ENCODE assay signal across 1 cellular context in genomic region chr9:120697448-120697847, GRCh38.
TF ChIP-seq lines count a peak whose summit lies in the region.

No MANE protein-coding gene starts in this region.

TF ChIP-seq in IMR-90, 13 proteins besides CTCF, POLR2A, EP300 and RAD21 (continued from another document):
- TF ChIP-seq, protein P1, sequence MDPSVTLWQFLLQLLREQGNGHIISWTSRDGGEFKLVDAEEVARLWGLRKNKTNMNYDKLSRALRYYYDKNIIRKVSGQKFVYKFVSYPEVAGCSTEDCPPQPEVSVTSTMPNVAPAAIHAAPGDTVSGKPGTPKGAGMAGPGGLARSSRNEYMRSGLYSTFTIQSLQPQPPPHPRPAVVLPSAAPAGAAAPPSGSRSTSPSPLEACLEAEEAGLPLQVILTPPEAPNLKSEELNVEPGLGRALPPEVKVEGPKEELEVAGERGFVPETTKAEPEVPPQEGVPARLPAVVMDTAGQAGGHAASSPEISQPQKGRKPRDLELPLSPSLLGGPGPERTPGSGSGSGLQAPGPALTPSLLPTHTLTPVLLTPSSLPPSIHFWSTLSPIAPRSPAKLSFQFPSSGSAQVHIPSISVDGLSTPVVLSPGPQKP (IDR thresholded peaks at IDR 0.05; ENCODE audit: borderline replicate concordance, low read depth, low read length), result no peak
- TF ChIP-seq RCOR1 (IDR thresholded peaks at IDR 0.05; ENCODE audit: insufficient replicate concordance, low read length) (no peak), MAZ (IDR thresholded peaks at IDR 0.05; ENCODE audit: borderline replicate concordance, low read depth, low read length) (no peak), BHLHE40 (IDR thresholded peaks at IDR 0.05; ENCODE audit: low read depth, low read length) (no peak), RFX5 (IDR thresholded peaks at IDR 0.05; ENCODE audit: low read depth, low read length) (no peak), MXI1 (IDR thresholded peaks at IDR 0.05; ENCODE audit: borderline replicate concordance, low read depth, low read length) (no peak)
